ENCODE assay signal across 15 cellular contexts in the genomic region with DNA sequence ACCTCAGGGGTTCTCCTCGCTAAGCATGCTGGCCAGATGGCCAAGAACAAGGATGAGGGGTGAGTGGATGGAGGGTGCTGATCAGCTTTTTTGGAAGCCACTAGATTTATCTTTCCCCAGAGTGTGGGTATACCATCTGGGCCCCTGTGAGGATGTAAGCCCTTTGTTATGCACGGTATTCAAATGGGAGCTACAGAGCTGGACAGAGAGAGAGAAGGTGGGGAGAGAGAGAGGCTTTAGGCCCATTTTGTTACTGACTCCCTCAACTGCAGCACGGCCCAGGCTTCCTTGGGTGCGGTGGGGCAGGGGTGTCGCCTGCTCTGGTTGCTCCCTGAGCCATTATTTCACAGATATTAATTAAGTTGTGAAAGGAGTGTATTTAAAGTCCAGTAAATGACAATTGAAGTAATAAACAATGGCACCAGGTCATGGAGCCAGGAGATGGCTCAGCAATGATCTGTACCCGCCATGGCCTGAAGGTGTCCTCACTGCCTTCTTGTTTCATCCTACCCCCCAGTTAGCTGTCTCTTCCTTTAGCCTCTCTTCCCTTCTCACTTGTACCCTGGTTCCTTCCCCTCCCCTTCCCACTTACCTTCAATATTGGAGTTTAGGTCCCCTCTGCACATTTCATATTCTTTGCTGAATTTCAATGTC.
A peak's percentile ranks its signal among the peaks of the same experiment; 100 is the strongest.
DNase-seq lines count a peak whose midpoint lies in the region; ATAC-seq and TF ChIP-seq lines count a peak whose summit lies in the region.
"Had no signal": no experiment of that assay in that cellular context is flagged by ENCODE, and none has a peak within 500 bp of the region (broad histone marks: within the 10 kb centered on the region; RNA-seq: fewer than 3 reads in every experiment).

No MANE protein-coding gene starts in this region.

- H3K4me3 Mint-ChIP-seq in immature natural killer cell: no peak overlapping the region
- H3K4me3 Mint-ChIP-seq: activated CD4-positive, alpha-beta memory T cell treated with anti-CD3 and anti-CD28 coated beads for 36 hours; T-cell had no signal

- H3K36me3 Mint-ChIP-seq in immature natural killer cell: no peaks in the 10 kb centered on the region
- H3K36me3 Mint-ChIP-seq: activated CD4-positive, alpha-beta memory T cell treated with anti-CD3 and anti-CD28 coated beads for 36 hours; T-cell had no signal

- ATAC-seq in HG03108 (IDR thresholded peaks at IDR 0.05; ENCODE audit: unreplicated experiment): no peak
- no peak for ATAC-seq in GM21529 (IDR thresholded peaks at IDR 0.05; ENCODE audit: unreplicated experiment)

- DNase-seq in COLO829 (ENCODE audit: low spot score): peak; percentile 6
- peak; percentile 92 for DNase-seq in NCI-H2171 (lab: John Stamatoyannopoulos, UW)
- no peak for DNase-seq in epithelial cell of proximal tubule (ENCODE audit: low read depth)
- DNase-seq in NCI-H345 treated with DMSO at 0.1 percent for 48 hours (lab: John Stamatoyannopoulos, UW; ENCODE audit: unreplicated experiment): no peak
- no peak for DNase-seq in immature natural killer cell
- DNase-seq: activated CD4-positive, alpha-beta memory T cell treated with anti-CD3 and anti-CD28 coated beads for 36 hours; activated effector memory CD4-positive, alpha-beta T cell treated with anti-CD3 and anti-CD28 coated beads, Interleukin-2, amount 50 U/mL, for 16 hours; Kasumi-1; T-cell had no signal

- H3K9me3 Mint-ChIP-seq in immature natural killer cell: peaks cover 0 to 2% (median 0%) of the 10 kb centered on the region in 6 donors
- H3K9me3 Mint-ChIP-seq: activated CD4-positive, alpha-beta memory T cell treated with anti-CD3 and anti-CD28 coated beads for 36 hours had no signal

- H3K4me3 ChIP-seq in GM12875 (ENCODE audit: low read depth, low read length) (no peak overlapping the region), epithelial cell of proximal tubule (ENCODE audit: low read depth, low read length) (no peak overlapping the region)
- H3K4me3 ChIP-seq: BLaER1, right atrium auricular region, stomach had no signal

- no peak overlapping the region for H3K27ac Mint-ChIP-seq in immature natural killer cell
- H3K27ac Mint-ChIP-seq: activated CD4-positive, alpha-beta memory T cell treated with anti-CD3 and anti-CD28 coated beads for 36 hours; T-cell had no signal

- TF ChIP-seq CTCF in GM12875 (IDR thresholded peaks at IDR 0.05; ENCODE audit: borderline replicate concordance, insufficient read depth, low read depth, low read length) (peak; percentile 26; the same call in 1 of the 2 replicates), epithelial cell of proximal tubule (conservative IDR thresholded peaks at IDR 0.05; ENCODE audit: low read depth, low read length) (peak; percentile 61)

- no peaks in the 10 kb centered on the region for H3K4me1 Mint-ChIP-seq in immature natural killer cell
- H3K4me1 Mint-ChIP-seq: T-cell had no signal

- H3K27me3 Mint-ChIP-seq in immature natural killer cell (ENCODE audit: low read depth in 3 of 3): peaks cover 0 to 5% (median 3%) of the 10 kb centered on the region in 3 donors
- H3K27me3 Mint-ChIP-seq: activated CD4-positive, alpha-beta memory T cell treated with anti-CD3 and anti-CD28 coated beads for 36 hours had no signal

Comparison
In these comparisons a context has a peak if more than half of its experiments do, and no peak if none do; other contexts are left out.
1. DNase-seq: peak in COLO829 (single experiment) and NCI-H2171 (single experiment); none in epithelial cell of proximal tubule (single experiment), NCI-H345 treated with DMSO at 0.1 percent for 48 hours (single experiment) and immature natural killer cell (0 of 3).